Comparison of ENCODE assay signal across 13 cellular contexts in the genomic region with DNA sequence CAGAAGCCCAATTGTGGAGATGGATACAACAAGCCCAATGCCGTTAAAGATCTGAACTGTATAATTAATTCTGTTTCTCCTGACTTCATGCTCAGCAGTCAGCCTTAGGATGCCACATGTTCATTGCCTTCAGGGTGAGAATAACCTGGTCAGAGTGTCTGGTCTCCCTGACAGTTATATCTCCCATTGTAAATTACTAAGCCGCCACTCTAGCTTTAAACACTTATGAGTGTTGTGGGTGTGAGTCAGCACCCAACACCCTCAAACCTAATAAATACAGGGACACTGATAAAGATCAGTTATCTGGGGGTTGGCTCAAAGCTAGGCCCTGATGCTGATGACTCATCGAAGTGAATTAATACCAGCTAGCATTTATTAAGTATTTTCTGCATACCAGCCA.
DNase-seq lines count a peak whose midpoint lies in the region; TF ChIP-seq lines count a peak whose summit lies in the region.
"Had no signal": no experiment of that assay in that cellular context is flagged by ENCODE, and none has a peak within 500 bp of the region (broad histone marks: within the 10 kb centered on the region; RNA-seq: fewer than 3 reads in every experiment).

No MANE protein-coding gene starts in this region.

- no peaks in the 10 kb centered on the region for H3K9me2 ChIP-seq in PC-9 (ENCODE audit: insufficient read depth)

- no peak overlapping the region for H2AFZ ChIP-seq in PC-9

- peak; percentile 25 for DNase-seq in BJ (ENCODE audit: low read depth)
- peak; percentile 17 for DNase-seq in HFF-Myc (ENCODE audit: extremely low read depth, low read depth)
- DNase-seq in amniotic epithelial cell (ENCODE audit: low read depth) = peak; percentile 50
- DNase-seq in islet precursor cell = peak; percentile 56
- no peak for DNase-seq in OCI-M1 (lab: John Stamatoyannopoulos, UW)
- no peak for DNase-seq in activated T-cell treated with anti-CD3 and anti-CD28 coated beads, Interleukin-2, amount 50 U/mL, for 24 hours
- DNase-seq in retina = no peak
- no peak for DNase-seq in PC-9
- DNase-seq: colonic mucosa; GF-D8; stimulated activated naive CD4-positive, alpha-beta T cell treated with Interleukin-2 at 50 U/mL for 16 hours had no signal

- H3K27me3 ChIP-seq in BJ (ENCODE audit: control insufficient read depth, insufficient read depth, low read length) (no peaks in the 10 kb centered on the region), PC-9 (ENCODE audit: insufficient read depth, low read depth) (no peaks in the 10 kb centered on the region)
- H3K27me3 ChIP-seq: BLaER1, colonic mucosa had no signal

- CTCF ChIA-PET in BJ (lab: Yijun Ruan, JAX) (interaction anchor here (0.9 to 1.6 kb wide), 2 partner anchors 15 to 415 kb away, joined by 3 read pairs; partner anchors contain the start of gene RPGR), PC-9 (lab: Charles Lee) (no interaction called here)

- peaks cover 5% of the 10 kb centered on the region for H3K4me1 Mint-ChIP-seq in activated T-cell treated with anti-CD3 and anti-CD28 coated beads, Interleukin-2, amount 50 U/mL, for 24 hours (ENCODE audit: low read depth)

- no peaks in the 10 kb centered on the region for H3K9me3 Mint-ChIP-seq in activated T-cell treated with anti-CD3 and anti-CD28 coated beads, Interleukin-2, amount 50 U/mL, for 24 hours

- no peaks in the 10 kb centered on the region for H3K79me2 ChIP-seq in PC-9 (ENCODE audit: low read depth)

- intact Hi-C loops in PC-9 (cut with micrococcal nuclease; ENCODE audit: unreplicated experiment) = no loop called here

- H3K9me3 ChIP-seq in PC-9 (ENCODE audit: insufficient read depth, low read depth) = no peaks in the 10 kb centered on the region
- H3K9me3 ChIP-seq: BLaER1, colonic mucosa had no signal

- H3F3A ChIP-seq in PC-9 (ENCODE audit: insufficient read depth, low read depth) = no peaks in the 10 kb centered on the region

- H3K36me3 Mint-ChIP-seq in activated T-cell treated with anti-CD3 and anti-CD28 coated beads, Interleukin-2, amount 50 U/mL, for 24 hours (ENCODE audit: low read depth) = no peaks in the 10 kb centered on the region
- H3K36me3 Mint-ChIP-seq: activated naive CD8-positive, alpha-beta T cell had no signal

- H3K27me3 Mint-ChIP-seq in activated T-cell treated with anti-CD3 and anti-CD28 coated beads, Interleukin-2, amount 50 U/mL, for 24 hours = peaks cover 32% of the 10 kb centered on the region
- H3K27me3 Mint-ChIP-seq: activated naive CD8-positive, alpha-beta T cell had no signal

- no peaks in the 10 kb centered on the region for H4K20me1 ChIP-seq in PC-9 (ENCODE audit: insufficient read depth)
- H4K20me1 ChIP-seq: BLaER1 had no signal

- no TSS peak for BruUV-seq in PC-9 (replicated peaks; lab: Mats Ljungman, UMichigan)

- POLR2A ChIA-PET in BJ (lab: Charles Lee) (interaction anchor here (0.8 kb wide), 1 partner anchor 594 kb away, joined by 3 read pairs; no protein-coding TSS in a partner anchor), PC-9 (lab: Charles Lee; ENCODE audit: unreplicated experiment) (no interaction called here)

- H3K4me1 ChIP-seq in PC-9 (replicated peaks; ENCODE audit: insufficient read depth) = no peaks in the 10 kb centered on the region
- H3K4me1 ChIP-seq: BLaER1, colonic mucosa had no signal

- H3K27ac ChIP-seq in PC-9 = no peak overlapping the region
- H3K27ac ChIP-seq: BLaER1, colonic mucosa had no signal

- H3K4me3 ChIP-seq in BJ (ENCODE audit: low read depth, low read length) (no peak overlapping the region), HFF-Myc (replicated peaks; ENCODE audit: low read depth, low read length) (no peak overlapping the region), PC-9 (no peak overlapping the region)
- H3K4me3 ChIP-seq: BLaER1, colonic mucosa had no signal

- H3K4me3 Mint-ChIP-seq in activated T-cell treated with anti-CD3 and anti-CD28 coated beads, Interleukin-2, amount 50 U/mL, for 24 hours = no peak overlapping the region
- H3K4me3 Mint-ChIP-seq: activated naive CD8-positive, alpha-beta T cell had no signal

- TF ChIP-seq CTCF in BJ (IDR thresholded peaks at IDR 0.05; ENCODE audit: insufficient read depth, low read depth, low read length) (no peak), HFF-Myc (IDR thresholded peaks at IDR 0.05; ENCODE audit: low read depth, low read length, missing control alignments) (no peak), PC-9 (conservative IDR thresholded peaks at IDR 0.05) (no peak)

- H3K4me2 ChIP-seq in PC-9 = no peak overlapping the region
- H3K4me2 ChIP-seq: BLaER1 had no signal

- no peaks in the 10 kb centered on the region for H3K36me3 ChIP-seq in BJ (ENCODE audit: control insufficient read depth, insufficient read depth, low read length)
- H3K36me3 ChIP-seq in PC-9 (ENCODE audit: low read depth) = no peaks in the 10 kb centered on the region
- H3K36me3 ChIP-seq: BLaER1, colonic mucosa had no signal

- no peak overlapping the region for H3K27ac Mint-ChIP-seq in activated T-cell treated with anti-CD3 and anti-CD28 coated beads, Interleukin-2, amount 50 U/mL, for 24 hours
- H3K27ac Mint-ChIP-seq: activated naive CD8-positive, alpha-beta T cell had no signal

Comparison
In these comparisons a context has a peak if more than half of its experiments do, and no peak if none do; other contexts are left out.
1. DNase-seq: peak in BJ (single experiment), HFF-Myc (single experiment), amniotic epithelial cell (single experiment) and islet precursor cell (single experiment); none in OCI-M1 (single experiment), activated T-cell treated with anti-CD3 and anti-CD28 coated beads, Interleukin-2, amount 50 U/mL, for 24 hours (single experiment), retina (single experiment) and PC-9 (0 of 2).